In the genomic region with DNA sequence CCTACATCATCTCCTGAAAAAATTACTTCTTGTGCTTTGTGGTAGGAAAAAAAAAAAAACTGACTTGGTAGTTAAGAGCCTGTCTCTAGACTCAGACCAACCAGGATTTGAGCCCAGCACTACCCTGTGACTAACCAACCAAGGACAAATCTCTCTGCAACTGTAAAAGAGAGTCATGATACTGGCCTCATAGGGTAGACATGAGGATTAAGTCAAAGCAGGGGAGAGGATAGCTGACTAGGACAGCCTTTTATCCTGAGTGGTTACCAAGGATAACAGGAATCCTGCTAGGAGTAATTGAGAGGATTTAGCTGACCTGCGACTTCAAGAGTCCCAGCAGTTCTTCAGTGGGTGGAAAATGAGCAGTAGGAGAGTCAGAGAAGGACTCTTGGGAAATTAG, we compare ENCODE assay signal across 30 cellular contexts.
DNase-seq lines count a peak whose midpoint lies in the region; ATAC-seq and TF ChIP-seq lines count a peak whose summit lies in the region.
"Had no signal": no experiment of that assay in that cellular context is flagged by ENCODE, and none has a peak within 500 bp of the region (broad histone marks: within the 10 kb centered on the region; RNA-seq: fewer than 3 reads in every experiment).

No MANE protein-coding gene starts in this region.

- H3K4me2 ChIP-seq in hepatocyte, result no peak overlapping the region

- no peaks in the 10 kb centered on the region for H3K9me3 Mint-ChIP-seq in activated naive CD8-positive, alpha-beta T cell treated with anti-CD3 and anti-CD28 coated beads, Interleukin-2, amount 50 U/mL, for 24 hours
- H3K9me3 Mint-ChIP-seq: activated CD8-positive, alpha-beta T cell treated with anti-CD3 and anti-CD28 coated beads for 36 hours; activated naive CD4-positive, alpha-beta T cell treated with anti-CD3 and anti-CD28 coated beads for 36 hours; CD8-positive, alpha-beta memory T cell had no signal

- H3K27ac ChIP-seq in right atrium auricular region (peak overlapping the region; percentile 2 to 7), hepatocyte (peak overlapping the region; percentile 17)
- H3K27ac ChIP-seq: brain microvascular endothelial cell, dorsolateral prefrontal cortex, esophagus squamous epithelium, left lung, tibial artery had no signal

- TF ChIP-seq CTCF in right atrium auricular region (IDR thresholded peaks at IDR 0.05), result no peak
- no peak for TF ChIP-seq CTCF in hepatocyte (IDR thresholded peaks at IDR 0.05; ENCODE audit: poor library complexity)

- H3K36me3 Mint-ChIP-seq in activated naive CD8-positive, alpha-beta T cell treated with anti-CD3 and anti-CD28 coated beads, Interleukin-2, amount 50 U/mL, for 24 hours (ENCODE audit: low read depth), result no peaks in the 10 kb centered on the region
- H3K36me3 Mint-ChIP-seq: CD8-positive, alpha-beta memory T cell had no signal

- H3K4me1 ChIP-seq in right atrium auricular region (peaks cover 0 to 57% of the 10 kb centered on the region in 2 donors), hepatocyte (ENCODE audit: insufficient read depth) (peaks cover 5% of the 10 kb centered on the region)
- H3K4me1 ChIP-seq: left lung, tibial artery had no signal

- no peak for ATAC-seq in Right ventricle myocardium superior (ENCODE audit: poor library complexity)
- ATAC-seq in HG03045 (IDR thresholded peaks at IDR 0.05; ENCODE audit: unreplicated experiment), result no peak
- no peak for ATAC-seq in activated naive CD8-positive, alpha-beta T cell treated with anti-CD3 and anti-CD28 coated beads, Interleukin-2, amount 50 U/mL, for 24 hours
- ATAC-seq: activated CD8-positive, alpha-beta T cell treated with anti-CD3 and anti-CD28 coated beads for 36 hours; left lung; sciatic nerve; T-helper 17 cell had no signal

- DNase-seq in right atrium auricular region (ENCODE audit: low spot score) (no peak), Right ventricle myocardium superior (no peak), NCI-H82 treated with DMSO at 0.1 percent for 48 hours (lab: John Stamatoyannopoulos, UW; ENCODE audit: unreplicated experiment) (peak; percentile 54), hepatocyte (ENCODE audit: low spot score) (no peak), stromal cell of bone marrow (ENCODE audit: low read depth) (peak; percentile 70), COLO668 (lab: John Stamatoyannopoulos, UW; ENCODE audit: unreplicated experiment) (no peak)
- no peak for DNase-seq in activated naive CD8-positive, alpha-beta T cell treated with anti-CD3 and anti-CD28 coated beads, Interleukin-2, amount 50 U/mL, for 24 hours
- DNase-seq: activated CD4-positive, alpha-beta T cell treated with anti-CD3 and anti-CD28 coated beads for 1 hour; activated CD8-positive, alpha-beta memory T cell treated with anti-CD3 and anti-CD28 coated beads, Interleukin-2, amount 50 U/mL, for 48 hours; activated CD8-positive, alpha-beta T cell treated with anti-CD3 and anti-CD28 coated beads for 36 hours; activated naive CD4-positive, alpha-beta T cell treated with anti-CD3 and anti-CD28 coated beads for 36 hours; amygdala; brain microvascular endothelial cell; CD8-positive, alpha-beta memory T cell; DMS 273 treated with DMSO at 0.1 percent for 48 hours; dorsolateral prefrontal cortex; EL; esophagus squamous epithelium; islet precursor cell; left lung; NCI-H1417; NCI-H2029; NCI-H345; RPMI8226; stimulated activated CD4-positive, alpha-beta T cell treated with anti-CD3 and anti-CD28 coated beads, Interleukin-4, amount 100 ng/mL, for 24 hours; T-helper 17 cell; tibial artery had no signal

- peaks cover 2% of the 10 kb centered on the region for H3K79me2 ChIP-seq in hepatocyte

- H3K9me3 ChIP-seq in right atrium auricular region (no peaks in the 10 kb centered on the region), hepatocyte (ENCODE audit: low read depth) (no peaks in the 10 kb centered on the region)
- H3K9me3 ChIP-seq: esophagus squamous epithelium, left lung, tibial artery had no signal

- intact Hi-C loops in Right ventricle myocardium superior (cut with DNase I), result no loop called here

- no peak overlapping the region for H3K27ac Mint-ChIP-seq in activated naive CD8-positive, alpha-beta T cell treated with anti-CD3 and anti-CD28 coated beads, Interleukin-2, amount 50 U/mL, for 24 hours
- H3K27ac Mint-ChIP-seq: activated CD8-positive, alpha-beta T cell treated with anti-CD3 and anti-CD28 coated beads for 36 hours; activated naive CD4-positive, alpha-beta T cell treated with anti-CD3 and anti-CD28 coated beads for 36 hours; CD8-positive, alpha-beta memory T cell; progenitor cell of endocrine pancreas; T-helper 17 cell had no signal

- no peak overlapping the region for H2AFZ ChIP-seq in hepatocyte

- no peak overlapping the region for H3K4me3 Mint-ChIP-seq in activated naive CD8-positive, alpha-beta T cell treated with anti-CD3 and anti-CD28 coated beads, Interleukin-2, amount 50 U/mL, for 24 hours
- H3K4me3 Mint-ChIP-seq: activated CD8-positive, alpha-beta T cell treated with anti-CD3 and anti-CD28 coated beads for 36 hours; activated naive CD4-positive, alpha-beta T cell treated with anti-CD3 and anti-CD28 coated beads for 36 hours; CD8-positive, alpha-beta memory T cell; T-helper 17 cell had no signal

- H3K27me3 ChIP-seq in right atrium auricular region, result no peaks in the 10 kb centered on the region
- H3K27me3 ChIP-seq in hepatocyte, result no peaks in the 10 kb centered on the region
- H3K27me3 ChIP-seq: brain microvascular endothelial cell, esophagus squamous epithelium, left lung, tibial artery had no signal

- H3K9me2 ChIP-seq in hepatocyte (replicated peaks; ENCODE audit: insufficient read depth), result no peaks in the 10 kb centered on the region

- H3K36me3 ChIP-seq in right atrium auricular region (no peaks in the 10 kb centered on the region), hepatocyte (replicated peaks; ENCODE audit: insufficient read depth, low read depth) (no peaks in the 10 kb centered on the region)
- H3K36me3 ChIP-seq: brain microvascular endothelial cell, esophagus squamous epithelium, left lung, tibial artery had no signal

- H3K27me3 Mint-ChIP-seq in activated naive CD8-positive, alpha-beta T cell treated with anti-CD3 and anti-CD28 coated beads, Interleukin-2, amount 50 U/mL, for 24 hours, result peaks cover 1% of the 10 kb centered on the region
- H3K27me3 Mint-ChIP-seq: CD8-positive, alpha-beta memory T cell; progenitor cell of endocrine pancreas had no signal

- H3K4me3 ChIP-seq in right atrium auricular region (no peak overlapping the region), hepatocyte (no peak overlapping the region)
- H3K4me3 ChIP-seq: dorsolateral prefrontal cortex, esophagus squamous epithelium, left lung, tibial artery had no signal

- H3K4me1 Mint-ChIP-seq in activated naive CD8-positive, alpha-beta T cell treated with anti-CD3 and anti-CD28 coated beads, Interleukin-2, amount 50 U/mL, for 24 hours, result no peaks in the 10 kb centered on the region
- H3K4me1 Mint-ChIP-seq: T-helper 17 cell had no signal

- no peaks in the 10 kb centered on the region for H4K20me1 ChIP-seq in hepatocyte (ENCODE audit: insufficient read depth, poor library complexity, severe bottlenecking)

- WGBS in hepatocyte (ENCODE audit: low lambda C conversion rate, missing lambda C conversion rate), result 40% methylated on average over 1 of the region's 1 CpG

Comparison
In these comparisons a context has a peak if more than half of its experiments do, and no peak if none do; other contexts are left out.
1. DNase-seq: peak in NCI-H82 treated with DMSO at 0.1 percent for 48 hours (single experiment) and stromal cell of bone marrow (single experiment); none in right atrium auricular region (single experiment), Right ventricle myocardium superior (single experiment), hepatocyte (single experiment), COLO668 (single experiment) and activated naive CD8-positive, alpha-beta T cell treated with anti-CD3 and anti-CD28 coated beads, Interleukin-2, amount 50 U/mL, for 24 hours (single experiment).